1 cellular context compared by ENCODE assay signal in the genomic region with DNA sequence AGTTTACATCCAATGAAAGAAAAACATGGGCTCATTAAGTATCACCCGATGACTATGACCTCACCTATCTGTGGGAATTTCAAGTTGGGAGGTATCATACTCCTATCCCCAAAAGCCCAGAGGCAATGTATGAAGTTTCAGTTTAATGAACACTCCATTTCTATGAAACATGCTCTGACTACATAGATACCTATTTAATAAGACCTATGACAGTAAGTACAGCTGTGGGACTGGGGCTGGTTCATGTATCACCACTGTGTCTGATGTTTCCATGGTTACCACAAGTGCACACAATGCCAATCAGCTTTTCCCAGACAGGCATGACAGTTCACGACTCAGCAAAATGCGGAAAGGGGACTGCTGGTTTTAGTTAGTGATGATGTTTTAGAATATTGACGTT.
A peak's percentile ranks its signal among the peaks of the same experiment; 100 is the strongest.
TF ChIP-seq lines count a peak whose summit lies in the region.

No MANE protein-coding gene starts in this region.

TF ChIP-seq in HepG2, 621 proteins besides CTCF, POLR2A, EP300 and RAD21:
- TF ChIP-seq, protein P1, sequence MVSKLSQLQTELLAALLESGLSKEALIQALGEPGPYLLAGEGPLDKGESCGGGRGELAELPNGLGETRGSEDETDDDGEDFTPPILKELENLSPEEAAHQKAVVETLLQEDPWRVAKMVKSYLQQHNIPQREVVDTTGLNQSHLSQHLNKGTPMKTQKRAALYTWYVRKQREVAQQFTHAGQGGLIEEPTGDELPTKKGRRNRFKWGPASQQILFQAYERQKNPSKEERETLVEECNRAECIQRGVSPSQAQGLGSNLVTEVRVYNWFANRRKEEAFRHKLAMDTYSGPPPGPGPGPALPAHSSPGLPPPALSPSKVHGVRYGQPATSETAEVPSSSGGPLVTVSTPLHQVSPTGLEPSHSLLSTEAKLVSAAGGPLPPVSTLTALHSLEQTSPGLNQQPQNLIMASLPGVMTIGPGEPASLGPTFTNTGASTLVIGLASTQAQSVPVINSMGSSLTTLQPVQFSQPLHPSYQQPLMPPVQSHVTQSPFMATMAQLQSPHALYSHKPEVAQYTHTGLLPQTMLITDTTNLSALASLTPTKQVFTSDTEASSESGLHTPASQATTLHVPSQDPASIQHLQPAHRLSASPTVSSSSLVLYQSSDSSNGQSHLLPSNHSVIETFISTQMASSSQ (IDR thresholded peaks at IDR 0.05; ENCODE audit: low read depth): no peak
- TF ChIP-seq, protein P1 (CRISPR knock-in tag; IDR thresholded peaks at IDR 0.05; ENCODE audit: borderline replicate concordance): no peak
- TF ChIP-seq MAFK (conservative IDR thresholded peaks at IDR 0.05 in 1 of 2, IDR thresholded peaks at IDR 0.05 in 1 of 2; ENCODE audit: low read length in 2 of 2) (peak in 1 of 2 experiments; percentile 24; a peak in 1 of 4 replicates), ZNF569 (CRISPR knock-in tag; IDR thresholded peaks at IDR 0.05; ENCODE audit: borderline replicate concordance) (no peak), ISX (CRISPR knock-in tag; conservative IDR thresholded peaks at IDR 0.05) (no peak)
TF ChIP-seq in HepG2: peak in this region for 1.
